Comparison of ENCODE assay signal across 4 cellular contexts in the genomic region with DNA sequence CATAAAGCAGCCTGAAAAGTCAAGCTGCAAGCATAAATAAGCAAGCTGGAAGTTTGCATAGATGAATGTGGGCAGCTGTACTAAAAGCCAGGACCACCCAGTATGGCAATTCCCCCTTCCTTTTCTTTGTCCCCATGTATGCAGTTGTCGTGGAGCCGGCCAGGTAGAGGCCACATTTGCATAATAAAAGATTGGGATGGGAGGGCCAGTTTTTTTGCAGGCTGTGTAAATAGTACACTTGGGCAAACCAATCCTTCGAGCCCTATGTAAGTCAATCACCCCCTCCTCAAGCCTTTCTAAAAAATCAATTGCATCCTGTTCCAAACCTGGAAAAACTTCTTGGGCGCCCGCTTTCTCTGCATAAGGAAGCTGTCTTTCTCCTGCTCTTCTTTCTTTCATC. TPM values are rescaled to one million over a fixed set of nuclear protein-coding genes. Genes with fewer than 3 reads are reported as not detected.
"Had no signal": no experiment of that assay in that cellular context is flagged by ENCODE, and none has a peak within 500 bp of the region (broad histone marks: within the 10 kb centered on the region; RNA-seq: fewer than 3 reads in every experiment).

No MANE protein-coding gene starts in this region.

- ATAC-seq: GM12878 had no signal

- H3K4me3 ChIP-seq: GM12878 had no signal

- DNase-seq: GDM1, GF-D8 had no signal

RNA-seq across cellular contexts. Expression of a gene that starts 13.1 kb away (rescaled TPM):
- total RNA-seq: G401, GM12878 had no signal
- polyA plus RNA-seq: GM12878 had no signal

RNA-seq across cellular contexts. Expression of a gene that starts 35.1 kb away (rescaled TPM):
- total RNA-seq: G401, GM12878 had no signal
- polyA plus RNA-seq: GM12878 had no signal
